ENCODE assay signal across 9 cellular contexts in the genomic region with DNA sequence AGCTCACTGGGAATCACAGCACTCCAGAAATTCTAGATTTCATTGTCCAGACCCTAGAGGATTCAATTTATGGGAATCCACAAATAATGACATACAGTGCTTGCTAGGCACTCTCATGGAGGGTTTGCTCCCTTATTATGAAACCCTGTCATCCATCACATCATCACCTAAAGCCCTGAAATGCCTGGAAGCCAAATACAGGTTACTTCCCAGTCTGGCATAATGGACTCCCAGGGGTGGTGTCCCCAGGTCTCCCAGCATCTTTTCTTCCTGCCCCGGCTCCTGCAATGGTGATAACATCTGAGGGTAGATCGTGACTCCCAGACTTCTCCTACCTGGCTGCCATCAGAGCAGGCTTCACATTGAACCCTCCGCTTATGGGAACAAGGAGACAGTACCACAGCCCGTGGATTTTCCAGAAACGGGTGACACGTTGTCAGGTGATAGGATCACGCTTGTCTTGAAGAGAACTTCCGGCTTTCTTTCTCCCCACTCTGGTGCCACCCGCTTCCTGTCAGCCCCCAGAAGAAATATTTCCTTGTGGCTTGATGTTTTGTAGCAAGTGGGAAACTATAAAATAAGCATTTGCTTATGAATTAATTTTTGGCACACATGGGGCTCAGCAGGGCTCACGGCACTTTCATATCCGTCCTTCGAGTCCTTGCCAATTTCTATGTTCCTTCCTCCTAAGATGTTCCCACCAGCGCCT.
DNase-seq lines count a peak whose midpoint lies in the region; ATAC-seq and TF ChIP-seq lines count a peak whose summit lies in the region.
"Had no signal": no experiment of that assay in that cellular context is flagged by ENCODE, and none has a peak within 500 bp of the region (broad histone marks: within the 10 kb centered on the region; RNA-seq: fewer than 3 reads in every experiment).

No MANE protein-coding gene starts in this region.

- H3K27ac ChIP-seq in adipose tissue (ENCODE audit: low read depth, low read length) (peak overlapping the region; percentile 36), hepatocyte (peak overlapping the region; percentile 70)

- no peaks in the 10 kb centered on the region for H3K27me3 ChIP-seq in hepatocyte

- no peaks in the 10 kb centered on the region for H3K79me2 ChIP-seq in hepatocyte

- ATAC-seq in HG03565 (IDR thresholded peaks at IDR 0.05; ENCODE audit: unreplicated experiment) (no peak), HG03457 (IDR thresholded peaks at IDR 0.05; ENCODE audit: unreplicated experiment) (no peak), GM18873 (IDR thresholded peaks at IDR 0.05; ENCODE audit: low FRiP score, unreplicated experiment) (no peak)

- H3K4me1 Mint-ChIP-seq in stimulated activated naive CD8-positive, alpha-beta T cell treated with anti-CD3 and anti-CD28 coated beads, Interleukin-15, Interleukin-2, amounts not matched to agents 100 ng/mL and 50 ng/mL, for 24 hours (ENCODE audit: low read depth) = peaks cover 75% of the 10 kb centered on the region

- peak overlapping the region; percentile 64 for H3K4me3 Mint-ChIP-seq in stimulated activated naive CD8-positive, alpha-beta T cell treated with anti-CD3 and anti-CD28 coated beads, Interleukin-15, Interleukin-2, amounts not matched to agents 100 ng/mL and 50 ng/mL, for 24 hours

- 37 to 79% (median 39%) methylated on average over 13 of the region's 13 CpGs for WGBS in adipose tissue, 3 donors
- WGBS in hepatocyte (ENCODE audit: low lambda C conversion rate, missing lambda C conversion rate) = 88% methylated on average over 13 of the region's 13 CpGs

- H3K36me3 ChIP-seq in hepatocyte (replicated peaks; ENCODE audit: insufficient read depth, low read depth) = no peaks in the 10 kb centered on the region

- no peaks in the 10 kb centered on the region for H4K20me1 ChIP-seq in hepatocyte (ENCODE audit: insufficient read depth, poor library complexity, severe bottlenecking)

- no peaks in the 10 kb centered on the region for H3K4me1 ChIP-seq in hepatocyte (ENCODE audit: insufficient read depth)

- H3K27me3 Mint-ChIP-seq in stimulated activated naive CD8-positive, alpha-beta T cell treated with anti-CD3 and anti-CD28 coated beads, Interleukin-15, Interleukin-2, amounts not matched to agents 100 ng/mL and 50 ng/mL, for 24 hours = no peaks in the 10 kb centered on the region

- H3K9me3 Mint-ChIP-seq in stimulated activated naive CD8-positive, alpha-beta T cell treated with anti-CD3 and anti-CD28 coated beads, Interleukin-15, Interleukin-2, amounts not matched to agents 100 ng/mL and 50 ng/mL, for 24 hours = peaks cover 15% of the 10 kb centered on the region

- no peaks in the 10 kb centered on the region for H3K9me3 ChIP-seq in hepatocyte (ENCODE audit: low read depth)

- no peak for TF ChIP-seq CTCF in hepatocyte (IDR thresholded peaks at IDR 0.05; ENCODE audit: poor library complexity)

- H3K9me2 ChIP-seq in hepatocyte (replicated peaks; ENCODE audit: insufficient read depth) = no peaks in the 10 kb centered on the region

- peaks cover 78% of the 10 kb centered on the region for H3K36me3 Mint-ChIP-seq in stimulated activated naive CD8-positive, alpha-beta T cell treated with anti-CD3 and anti-CD28 coated beads, Interleukin-15, Interleukin-2, amounts not matched to agents 100 ng/mL and 50 ng/mL, for 24 hours (ENCODE audit: low read depth)

- no peak overlapping the region for H3K4me3 ChIP-seq in hepatocyte

- no peak overlapping the region for H3K4me2 ChIP-seq in hepatocyte

- H3K27ac Mint-ChIP-seq in stimulated activated naive CD8-positive, alpha-beta T cell treated with anti-CD3 and anti-CD28 coated beads, Interleukin-15, Interleukin-2, amounts not matched to agents 100 ng/mL and 50 ng/mL, for 24 hours = peak overlapping the region; percentile 91

- DNase-seq in NCI-H69 (lab: John Stamatoyannopoulos, UW) (peak; percentile 9), hepatocyte (ENCODE audit: low spot score) (no peak), NCI-H187 treated with DMSO at 0.1 percent for 48 hours (lab: John Stamatoyannopoulos, UW) (no peak)
- DNase-seq: T-helper 9 cell had no signal

- no peak overlapping the region for H2AFZ ChIP-seq in hepatocyte
